In the genomic region with DNA sequence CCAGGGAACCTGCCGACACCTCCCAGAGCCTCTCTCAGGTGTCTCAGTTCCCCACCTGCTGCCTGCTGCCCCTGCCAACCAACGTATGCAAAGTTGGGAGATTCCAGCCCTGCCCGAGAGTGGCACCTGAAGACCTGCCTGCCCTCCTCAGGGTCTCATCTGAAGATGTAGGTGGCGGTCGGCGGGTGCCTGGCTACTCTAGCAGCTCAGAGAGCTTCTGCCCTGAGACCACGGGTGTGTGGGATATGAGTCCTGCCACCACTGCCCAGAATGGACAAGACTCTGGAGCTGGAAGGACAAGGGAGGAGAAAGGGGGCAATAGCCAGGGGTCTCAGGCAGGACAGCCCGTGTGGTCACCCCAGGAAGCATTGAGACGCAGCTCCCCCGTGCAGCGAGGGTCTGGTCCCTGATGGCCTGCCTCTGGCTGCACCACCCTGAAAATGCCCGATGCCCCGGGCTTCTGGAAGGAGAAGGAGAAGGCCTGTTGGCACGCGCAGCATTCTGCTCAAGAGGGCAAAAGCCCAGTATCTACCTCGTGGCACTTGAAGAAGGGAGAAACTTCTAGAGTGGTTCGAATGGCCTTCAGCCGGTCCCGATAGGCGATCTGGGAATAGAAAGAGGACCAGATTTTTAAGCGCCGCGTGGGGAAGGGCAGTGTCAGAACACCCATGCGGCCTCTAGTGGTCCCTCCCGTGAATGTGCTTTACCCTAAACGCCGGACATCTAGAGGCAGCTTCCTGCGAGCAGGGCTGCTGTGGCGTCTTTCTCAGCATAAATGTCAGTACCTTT, we compare ENCODE assay signal across 9 cellular contexts.
DNase-seq lines count a peak whose midpoint lies in the region; ATAC-seq and TF ChIP-seq lines count a peak whose summit lies in the region.
"Had no signal": no experiment of that assay in that cellular context is flagged by ENCODE, and none has a peak within 500 bp of the region (broad histone marks: within the 10 kb centered on the region; RNA-seq: fewer than 3 reads in every experiment).

No MANE protein-coding gene starts in this region.

- H3K27me3 ChIP-seq in right lobe of liver (no peaks in the 10 kb centered on the region), upper lobe of left lung (no peaks in the 10 kb centered on the region)

- no peaks in the 10 kb centered on the region for H3K36me3 ChIP-seq in right lobe of liver
- H3K36me3 ChIP-seq in upper lobe of left lung: peaks cover 7 to 84% (median 55%) of the 10 kb centered on the region in 4 donors

- 40% methylated on average over 15 of the region's 29 CpGs for WGBS in right lobe of liver (ENCODE audit: insufficient coverage, low coverage, low lambda C conversion rate, missing lambda C conversion rate)
- WGBS in upper lobe of left lung, 2 donors: 81 to 87% methylated on average over 17 to 29 of the region's 29 CpGs

- CTCF ChIA-PET in activated naive CD4-positive, alpha-beta T cell treated with anti-CD3 and anti-CD28 coated beads for 36 hours (lab: Charles Lee): interaction anchor here (1.0 to 5.0 kb wide), 4 partner anchors 25 to 191 kb away, joined by 4 to 72 read pairs (median 6); no protein-coding TSS in a partner anchor

- intact Hi-C loops in activated naive CD4-positive, alpha-beta T cell treated with anti-CD3 and anti-CD28 coated beads for 36 hours (cut with micrococcal nuclease): no loop called here
- intact Hi-C loops in right lobe of liver (cut with DNase I): loop anchor here in 1 of 2 donors (5.0 kb wide), 1 partner anchor 190 kb away; no protein-coding TSS in a partner anchor

- H3K9me3 ChIP-seq in right lobe of liver (no peaks in the 10 kb centered on the region), upper lobe of left lung (no peaks in the 10 kb centered on the region)

- H3K27ac ChIP-seq in right lobe of liver (no peak overlapping the region), upper lobe of left lung (peak overlapping the region in 2 of 4 donors; percentile 31 to 35)

- H3K4me1 Mint-ChIP-seq in activated naive CD4-positive, alpha-beta T cell treated with anti-CD3 and anti-CD28 coated beads for 36 hours (ENCODE audit: low read depth): peaks cover 45% of the 10 kb centered on the region

- DNase-seq in activated naive CD4-positive, alpha-beta T cell treated with anti-CD3 and anti-CD28 coated beads for 36 hours: peak; percentile 3
- DNase-seq in activated naive CD4-positive, alpha-beta T cell treated with Interleukin-2 at 50 U/mL for 16 hours: no peak
- DNase-seq in choroid plexus epithelial cell (ENCODE audit: low read depth) (peak; percentile 45), right lobe of liver (peak in 1 of 3 donors; percentile 52), upper lobe of left lung (peak; percentile 19 to 42), kidney tubule cell (ENCODE audit: low spot score) (no peak)
- DNase-seq: NCI-H1417 treated with DMSO at 0.1 percent for 48 hours had no signal

- H3K4me1 ChIP-seq in right lobe of liver (no peaks in the 10 kb centered on the region), upper lobe of left lung (peaks cover 6 to 15% (median 8%) of the 10 kb centered on the region in 4 donors)

- TF ChIP-seq EP300 in upper lobe of left lung (IDR thresholded peaks at IDR 0.05): no peak

- H3K4me3 ChIP-seq in choroid plexus epithelial cell (ENCODE audit: low read depth, low read length) (no peak overlapping the region), right lobe of liver (no peak overlapping the region), upper lobe of left lung (no peak overlapping the region)

- no peaks in the 10 kb centered on the region for H3K9me3 Mint-ChIP-seq in activated naive CD4-positive, alpha-beta T cell treated with anti-CD3 and anti-CD28 coated beads for 36 hours

- no peak overlapping the region for H3K4me3 Mint-ChIP-seq in activated naive CD4-positive, alpha-beta T cell treated with anti-CD3 and anti-CD28 coated beads for 36 hours

- H3K36me3 Mint-ChIP-seq in activated naive CD4-positive, alpha-beta T cell treated with anti-CD3 and anti-CD28 coated beads for 36 hours (ENCODE audit: low read depth): peaks cover 26% of the 10 kb centered on the region

- no peak for TF ChIP-seq POLR2A in right lobe of liver (IDR thresholded peaks at IDR 0.05)
- TF ChIP-seq POLR2A in upper lobe of left lung (IDR thresholded peaks at IDR 0.05): no peak

- H3K27me3 Mint-ChIP-seq in activated naive CD4-positive, alpha-beta T cell treated with anti-CD3 and anti-CD28 coated beads for 36 hours (ENCODE audit: low read depth): no peaks in the 10 kb centered on the region

- ATAC-seq in right lobe of liver: peak; percentile 31 to 53 (median 40)
- peak in 1 of 2 donors; percentile 55 for ATAC-seq in upper lobe of left lung (ENCODE audit: low FRiP score in 2 of 2)
- no peak for ATAC-seq in GM21825 (IDR thresholded peaks at IDR 0.05; ENCODE audit: unreplicated experiment)
- ATAC-seq in HG02798 (IDR thresholded peaks at IDR 0.05; ENCODE audit: poor library complexity, unreplicated experiment): no peak

- no peak overlapping the region for H3K27ac Mint-ChIP-seq in activated naive CD4-positive, alpha-beta T cell treated with anti-CD3 and anti-CD28 coated beads for 36 hours

- TF ChIP-seq CTCF in choroid plexus epithelial cell (conservative IDR thresholded peaks at IDR 0.05; ENCODE audit: low read depth, low read length) (peak; percentile 69), right lobe of liver (IDR thresholded peaks at IDR 0.05) (peak in 3 of 4 donors; percentile 34 to 47 (median 45)), upper lobe of left lung (IDR thresholded peaks at IDR 0.05) (peak in 1 of 6 experiments; percentile 24)

Comparison
In these comparisons a context has a peak if more than half of its experiments do, and no peak if none do; other contexts are left out.
1. DNase-seq: peak in activated naive CD4-positive, alpha-beta T cell treated with anti-CD3 and anti-CD28 coated beads for 36 hours (single experiment), choroid plexus epithelial cell (single experiment) and upper lobe of left lung (2 of 2); none in activated naive CD4-positive, alpha-beta T cell treated with Interleukin-2 at 50 U/mL for 16 hours (single experiment) and kidney tubule cell (single experiment).
2. ATAC-seq: peak in right lobe of liver (4 of 4); none in GM21825 (single experiment) and HG02798 (single experiment).